ENCODE assay signal across 9 cellular contexts in the genomic region with DNA sequence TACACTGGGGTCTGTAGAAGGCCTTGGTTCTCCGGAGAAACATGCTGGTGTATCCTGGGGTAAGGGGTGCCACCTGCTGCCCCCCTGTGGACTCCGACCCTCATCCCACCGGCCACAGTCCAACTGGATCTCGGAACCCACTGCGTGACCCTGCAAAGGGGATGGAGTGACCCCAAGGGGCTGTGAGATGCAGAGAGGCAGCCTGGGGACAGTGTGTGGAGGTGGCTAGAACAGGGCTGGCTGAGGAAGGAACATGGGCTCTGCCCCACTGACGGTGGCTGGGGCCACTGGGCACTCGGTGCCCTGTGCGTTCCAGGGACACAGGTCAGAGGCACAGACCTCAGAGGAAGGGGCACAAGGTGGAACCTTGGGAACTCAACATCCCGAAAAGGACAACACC. TPM values are rescaled to one million over a fixed set of nuclear protein-coding genes. Genes with fewer than 3 reads are reported as not detected.
DNase-seq lines count a peak whose midpoint lies in the region; ATAC-seq and TF ChIP-seq lines count a peak whose summit lies in the region.
"Had no signal": no experiment of that assay in that cellular context is flagged by ENCODE, and none has a peak within 500 bp of the region (broad histone marks: within the 10 kb centered on the region; RNA-seq: fewer than 3 reads in every experiment).

No MANE protein-coding gene starts in this region.

- no peak for TF ChIP-seq EP300 in gastroesophageal sphincter (IDR thresholded peaks at IDR 0.05)

- BruUV-seq in HCT116 (replicated peaks; lab: Mats Ljungman, UMichigan) = no TSS peak

- peak overlapping the region; percentile 84 for H3K9ac ChIP-seq in HCT116 (ENCODE audit: low read length)

- 33 to 60% methylated on average over 1 of the region's 9 CpGs for WGBS in gastroesophageal sphincter (ENCODE audit: low coverage in 1 of 2), 2 donors
- WGBS in spleen, 5 donors = 67 to 80% (median 74%) methylated on average over 7 to 9 of the region's 9 CpGs

- intact Hi-C loops in HCT116 (cut with micrococcal nuclease) (no loop called here), spleen (cut with DNase I; ENCODE audit: low total_unique reads) (no loop called here)

- peak overlapping the region; percentile 78 to 88 for H3K4me3 ChIP-seq in HCT116 (replicated peaks in 1 of 2; ENCODE audit: low read depth in 1 of 2, low read length in 2 of 2)
- H3K4me3 ChIP-seq in gastroesophageal sphincter = peak overlapping the region in 1 of 2 donors; percentile 81
- H3K4me3 ChIP-seq in spleen = peak overlapping the region in 2 of 8 donors; percentile 85 to 94

- H3K27me3 Mint-ChIP-seq in activated CD4-positive, alpha-beta memory T cell treated with anti-CD3 and anti-CD28 coated beads, Interleukin-2, amount 10 ng/mL, durations not matched to agents 7 days and 5 days = no peaks in the 10 kb centered on the region

- no peaks in the 10 kb centered on the region for H3K9me2 ChIP-seq in HCT116 (ENCODE audit: insufficient read depth)

- TF ChIP-seq RAD21 in HCT116 (IDR thresholded peaks at IDR 0.05; ENCODE audit: low read depth) = no peak

- no peaks in the 10 kb centered on the region for H3K36me3 Mint-ChIP-seq in activated CD4-positive, alpha-beta memory T cell treated with anti-CD3 and anti-CD28 coated beads, Interleukin-2, amount 10 ng/mL, durations not matched to agents 7 days and 5 days (ENCODE audit: low read depth)

- CTCF ChIA-PET in HCT116 (lab: Charles Lee) = interaction anchor here (1.1 to 1.6 kb wide), 2 partner anchors 27 to 46 kb away, joined by 4 to 5 read pairs; no protein-coding TSS in a partner anchor
- CTCF ChIA-PET in activated CD4-positive, alpha-beta memory T cell treated with anti-CD3 and anti-CD28 coated beads, Interleukin-2, amount 10 ng/mL, durations not matched to agents 7 days and 5 days (lab: Charles Lee) = no interaction called here

- no peaks in the 10 kb centered on the region for H3K27me3 ChIP-seq in HCT116 (ENCODE audit: insufficient read depth, low read length)
- no peaks in the 10 kb centered on the region for H3K27me3 ChIP-seq in gastroesophageal sphincter
- peaks cover 0 to 47% (median 0%) of the 10 kb centered on the region in 7 donors for H3K27me3 ChIP-seq in spleen (replicated peaks in 1 of 7)
- H3K27me3 ChIP-seq: pancreas had no signal

- TF ChIP-seq POLR2A in HCT116 (IDR thresholded peaks at IDR 0.05; ENCODE audit: borderline replicate concordance, extremely low read depth, insufficient read depth, insufficient read length) (no peak), gastroesophageal sphincter (IDR thresholded peaks at IDR 0.05) (no peak), spleen (IDR thresholded peaks at IDR 0.05) (no peak)

- H3K9me3 Mint-ChIP-seq in activated CD4-positive, alpha-beta memory T cell treated with anti-CD3 and anti-CD28 coated beads, Interleukin-2, amount 10 ng/mL, durations not matched to agents 7 days and 5 days = no peaks in the 10 kb centered on the region

- H3K4me1 ChIP-seq in HCT116 (ENCODE audit: control insufficient read depth in 1 of 2, insufficient read depth in 2 of 2, low read length in 2 of 2) = peaks cover 34 to 54% of the 10 kb centered on the region in 2 experiments
- H3K4me1 ChIP-seq in gastroesophageal sphincter = peaks cover 5 to 79% (median 66%) of the 10 kb centered on the region in 3 donors
- H3K4me1 ChIP-seq in spleen = peaks cover 38 to 85% (median 76%) of the 10 kb centered on the region in 6 donors

- no peak overlapping the region for H2AFZ ChIP-seq in HCT116 (ENCODE audit: low read depth, low read length, poor library complexity, severe bottlenecking)

- H3K4me3 Mint-ChIP-seq in activated CD4-positive, alpha-beta memory T cell treated with anti-CD3 and anti-CD28 coated beads, Interleukin-2, amount 10 ng/mL, durations not matched to agents 7 days and 5 days = peak overlapping the region; percentile 56

- ATAC-seq in HCT116 = no peak
- no peak for ATAC-seq in gastroesophageal sphincter
- ATAC-seq in GM18520 (IDR thresholded peaks at IDR 0.05; ENCODE audit: unreplicated experiment) = no peak

- DNase-seq in HCT116 (ENCODE audit: low read depth, low spot score) = no peak
- no peak for DNase-seq in activated CD4-positive, alpha-beta memory T cell treated with anti-CD3 and anti-CD28 coated beads, Interleukin-2, amount 10 ng/mL, durations not matched to agents 7 days and 5 days
- DNase-seq in spleen = no peak
- DNase-seq in activated gamma-delta T cell (lab: John Stamatoyannopoulos, UW) = no peak
- DNase-seq in stimulated activated CD4-positive, alpha-beta T cell treated with anti-CD3 and anti-CD28 coated beads, Interleukin-4, amount 100 ng/mL, for 4 hours = no peak
- DNase-seq: NCI-H2107 had no signal

- peak overlapping the region; percentile 99 for H3K4me2 ChIP-seq in HCT116 (ENCODE audit: low read length)

- H4K20me1 ChIP-seq in HCT116 (ENCODE audit: insufficient read depth) = no peaks in the 10 kb centered on the region

- peaks cover 69% of the 10 kb centered on the region for H3K79me2 ChIP-seq in HCT116 (ENCODE audit: insufficient read depth, low read length)

- no peaks in the 10 kb centered on the region for H3K9me3 ChIP-seq in HCT116 (ENCODE audit: control insufficient read depth in 1 of 2, insufficient read depth in 1 of 2, low read depth in 1 of 2, low read length in 2 of 2)
- no peaks in the 10 kb centered on the region for H3K9me3 ChIP-seq in gastroesophageal sphincter
- H3K9me3 ChIP-seq in spleen = no peaks in the 10 kb centered on the region
- H3K9me3 ChIP-seq: pancreas had no signal

- H3K27ac Mint-ChIP-seq in activated CD4-positive, alpha-beta memory T cell treated with anti-CD3 and anti-CD28 coated beads, Interleukin-2, amount 10 ng/mL, durations not matched to agents 7 days and 5 days = no peak overlapping the region

- peaks cover 17% of the 10 kb centered on the region for H3K4me1 Mint-ChIP-seq in activated CD4-positive, alpha-beta memory T cell treated with anti-CD3 and anti-CD28 coated beads, Interleukin-2, amount 10 ng/mL, durations not matched to agents 7 days and 5 days

- TF ChIP-seq CTCF in HCT116 (IDR thresholded peaks at IDR 0.05 in 2 of 3, conservative IDR thresholded peaks at IDR 0.05 in 1 of 3; ENCODE audit: borderline replicate concordance in 1 of 3, insufficient read depth in 1 of 3, low read depth in 2 of 3, low read length in 2 of 3) (no peak), gastroesophageal sphincter (IDR thresholded peaks at IDR 0.05) (peak in 1 of 4 experiments; percentile 9), spleen (IDR thresholded peaks at IDR 0.05 in 8 of 11, conservative IDR thresholded peaks at IDR 0.05 in 3 of 11) (no peak)

- POLR2A ChIA-PET in HCT116 (lab: Charles Lee) = no interaction called here
- POLR2A ChIA-PET in activated CD4-positive, alpha-beta memory T cell treated with anti-CD3 and anti-CD28 coated beads, Interleukin-2, amount 10 ng/mL, durations not matched to agents 7 days and 5 days (lab: Charles Lee) = interaction anchor here (3.6 kb wide), 1 partner anchor 26 kb away, joined by 21 read pairs; the partner anchor contains the start of gene TMEM250

- 0 out of 4 replicates have a peak, but pooled peaks cover 0 to 7% of the 10 kb centered on the region in 2 experiments for H3K36me3 ChIP-seq in HCT116 (ENCODE audit: control insufficient read depth in 1 of 2, insufficient read depth in 2 of 2, low read length in 2 of 2)
- H3K36me3 ChIP-seq in gastroesophageal sphincter = peaks cover 0 to 12% of the 10 kb centered on the region in 2 donors
- H3K36me3 ChIP-seq in spleen = peaks cover 0 to 12% (median 0%) of the 10 kb centered on the region in 6 donors
- H3K36me3 ChIP-seq: pancreas had no signal

- RAD21 ChIA-PET in HCT116 (lab: Charles Lee; ENCODE audit: low non-redundant PET in 1 of 2, low total read pairs in 2 of 2, uncharacterized antibody in 2 of 2, unreplicated experiment in 2 of 2) = interaction anchor here in 1 of 2 experiments (1.5 kb wide), 1 partner anchor 25 kb away, joined by 4 read pairs; no protein-coding TSS in a partner anchor

- H3K27ac ChIP-seq in HCT116 (ENCODE audit: low read depth, low read length) = peak overlapping the region; percentile 97
- H3K27ac ChIP-seq in gastroesophageal sphincter = peak overlapping the region; percentile 84 to 100 (median 96)
- peak overlapping the region in 7 of 8 donors; percentile 84 to 95 (median 93) for H3K27ac ChIP-seq in spleen

TF ChIP-seq in HCT116, 20 proteins besides CTCF, POLR2A, EP300 and RAD21 (continues in another document):
- TF ChIP-seq EZH2 (IDR thresholded peaks at IDR 0.05) = no peak
- TF ChIP-seq SRF (IDR thresholded peaks at IDR 0.05; ENCODE audit: low read depth) = no peak
- TF ChIP-seq FOSL1 (IDR thresholded peaks at IDR 0.05; ENCODE audit: low read depth) = no peak
- TF ChIP-seq ZFX (IDR thresholded peaks at IDR 0.05) = no peak
- TF ChIP-seq YY1 (IDR thresholded peaks at IDR 0.05; ENCODE audit: extremely low read depth, insufficient replicate concordance, low read depth, low read length) = no peak
- no peak for TF ChIP-seq SIN3A (IDR thresholded peaks at IDR 0.05; ENCODE audit: low read depth)

RNA-seq across cellular contexts. Expression of gene NACC2, which starts 2.3 kb away (rescaled TPM):
- total RNA-seq in HCT116 (2021; ENCODE audit: unreplicated experiment) (27.8 TPM), gastroesophageal sphincter (100 to 1,000 TPM in 3 of 4 donors, 10 to 100 TPM in 1; 71.4 to 209 (median 110) TPM), spleen (10 to 100 TPM; 17.0 to 34.9 (median 26.5) TPM)
- 11.2 and 11.3 TPM in 2 replicates for polyA plus RNA-seq in HCT116 (2012)
- total RNA-seq in activated CD4-positive, alpha-beta memory T cell treated with anti-CD3 and anti-CD28 coated beads, Interleukin-2, amount 10 ng/mL, durations not matched to agents 7 days and 5 days = 1 to 10 TPM; 8.1 to 8.7 TPM
- polyA plus RNA-seq in spleen = 1 to 10 TPM; 2.1 to 7.9 (median 2.4) TPM

RNA-seq across cellular contexts. Expression of gene TMEM250, which starts 25.9 kb away (rescaled TPM):
- total RNA-seq in HCT116 (2021; ENCODE audit: unreplicated experiment) (37.5 TPM), gastroesophageal sphincter (10 to 100 TPM; 28.7 to 66.1 (median 45.3) TPM), spleen (10 to 100 TPM; 23.3 to 31.3 (median 25.8) TPM)
- 22.1 and 22.3 TPM in 2 replicates for polyA plus RNA-seq in HCT116 (2012)
- 10 to 100 TPM; 47.0 to 49.0 TPM for total RNA-seq in activated CD4-positive, alpha-beta memory T cell treated with anti-CD3 and anti-CD28 coated beads, Interleukin-2, amount 10 ng/mL, durations not matched to agents 7 days and 5 days
- polyA plus RNA-seq in spleen = 10 to 100 TPM; 10.7 to 28.9 (median 14.8) TPM
